In genomic region chr5:7208911-7209310, GRCh38 we compare ENCODE assay signal across 18 cellular contexts.
A peak's percentile ranks its signal among the peaks of the same experiment; 100 is the strongest.
DNase-seq lines count a peak whose midpoint lies in the region; ATAC-seq, FAIRE-seq and TF ChIP-seq lines count a peak whose summit lies in the region.
"Had no signal": no experiment of that assay in that cellular context is flagged by ENCODE, and none has a peak within 500 bp of the region (broad histone marks: within the 10 kb centered on the region; RNA-seq: fewer than 3 reads in every experiment).

No MANE protein-coding gene starts in this region.

- H3K4me3 ChIP-seq in GM23338: no peak overlapping the region
- H3K4me3 ChIP-seq in K562: no peak overlapping the region
- no peak overlapping the region for H3K4me3 ChIP-seq in psoas muscle
- H3K4me3 ChIP-seq: dorsolateral prefrontal cortex, esophagus muscularis mucosa had no signal

- in situ Hi-C loops in K562 (cut with MboI): no loop called here

- no peaks in the 10 kb centered on the region for H3K36me3 Mint-ChIP-seq in GM23338 (ENCODE audit: low read depth)
- H3K36me3 Mint-ChIP-seq: activated naive CD4-positive, alpha-beta T cell treated with anti-CD3 and anti-CD28 coated beads, Interleukin-2, amount 50 U/mL, for 24 hours; natural killer cell treated with Interleukin-12 subunit alpha and Interleukin-12 subunit beta and Interleukin-15 and Interleukin-18, amount 100 ng/mL, for 72 hours had no signal

- intact Hi-C loops in K562 (cut with micrococcal nuclease) (no loop called here), psoas muscle (cut with DNase I) (no loop called here)

- peak overlapping the region; percentile 91 for H2AFZ ChIP-seq in GM23338
- H2AFZ ChIP-seq in K562 (ENCODE audit: low read depth, low read length): no peak overlapping the region

- H3K9me3 ChIP-seq in K562 (replicated peaks; ENCODE audit: control insufficient read depth, insufficient read depth, low read depth, low read length): no peaks in the 10 kb centered on the region
- H3K9me3 ChIP-seq in psoas muscle: no peaks in the 10 kb centered on the region
- H3K9me3 ChIP-seq: esophagus muscularis mucosa had no signal

- H3K27ac ChIP-seq in GM23338 (ENCODE audit: low read depth) (no peak overlapping the region), K562 (ENCODE audit: extremely low read depth, low read depth, low read length) (no peak overlapping the region), psoas muscle (no peak overlapping the region)

- no peaks in the 10 kb centered on the region for H3K9me1 ChIP-seq in K562 (ENCODE audit: control insufficient read depth, insufficient read depth, low read length)

- POLR2A ChIA-PET in K562 (lab: Yijun Ruan, JAX): no interaction called here

- no peak overlapping the region for H3K27ac Mint-ChIP-seq in GM23338
- H3K27ac Mint-ChIP-seq: activated CD4-positive, alpha-beta T cell treated with anti-CD3 and anti-CD28 coated beads, Interleukin-2, amount 10 ng/mL, durations not matched to agents 24 days and 14 days; activated naive CD4-positive, alpha-beta T cell treated with anti-CD3 and anti-CD28 coated beads, Interleukin-2, amount 50 U/mL, for 24 hours; natural killer cell treated with Interleukin-12 subunit alpha and Interleukin-12 subunit beta and Interleukin-15 and Interleukin-18, amount 100 ng/mL, for 72 hours had no signal

- H3K4me1 ChIP-seq in GM23338 (ENCODE audit: insufficient read depth) (no peaks in the 10 kb centered on the region), K562 (replicated peaks in 1 of 2; ENCODE audit: control insufficient read depth in 2 of 2, insufficient read depth in 2 of 2, low read length in 2 of 2) (no peaks in the 10 kb centered on the region), psoas muscle (no peaks in the 10 kb centered on the region)

- no peaks in the 10 kb centered on the region for H3K36me3 ChIP-seq in GM23338 (ENCODE audit: insufficient read depth)
- no peaks in the 10 kb centered on the region for H3K36me3 ChIP-seq in K562 (ENCODE audit: control insufficient read depth, insufficient read depth, low read length)
- H3K36me3 ChIP-seq in psoas muscle (ENCODE audit: insufficient read depth in 1 of 2, low read depth in 1 of 2): no peaks in the 10 kb centered on the region
- H3K36me3 ChIP-seq: esophagus muscularis mucosa had no signal

- H3K9ac ChIP-seq in K562 (ENCODE audit: insufficient read depth in 1 of 2, low read depth in 2 of 2, low read length in 2 of 2): no peak overlapping the region

- BruUV-seq in K562 (replicated peaks; lab: Mats Ljungman, UMichigan): no TSS peak

- H3K4me2 ChIP-seq in GM23338 (no peak overlapping the region), K562 (ENCODE audit: insufficient read depth, low read length) (no peak overlapping the region)

- peaks cover 4% of the 10 kb centered on the region for H3K27me3 Mint-ChIP-seq in GM23338 (ENCODE audit: insufficient read depth, low read depth, poor library complexity)
- H3K27me3 Mint-ChIP-seq: activated CD4-positive, alpha-beta T cell treated with anti-CD3 and anti-CD28 coated beads, Interleukin-2, amount 10 ng/mL, durations not matched to agents 24 days and 14 days; activated naive CD4-positive, alpha-beta T cell treated with anti-CD3 and anti-CD28 coated beads, Interleukin-2, amount 50 U/mL, for 24 hours; natural killer cell treated with Interleukin-12 subunit alpha and Interleukin-12 subunit beta and Interleukin-15 and Interleukin-18, amount 100 ng/mL, for 72 hours had no signal

- DNase-seq in GM23338 (ENCODE audit: low spot score) (no peak), NCI-H2029 treated with DMSO at 0.1 percent for 48 hours (lab: John Stamatoyannopoulos, UW) (peak; percentile 86), K562 (ENCODE audit: extremely low read depth in 1 of 4, low spot score in 3 of 4) (no peak), psoas muscle (peak; percentile 61 to 73), erythroblast (lab: John Stamatoyannopoulos, UW) (no peak)
- DNase-seq in effector CD4-positive, alpha-beta T cell: no peak
- DNase-seq: activated CD4-positive, alpha-beta T cell treated with anti-CD3 and anti-CD28 coated beads, Interleukin-2, amount 10 ng/mL, durations not matched to agents 24 days and 14 days; activated T-cell treated with anti-CD3 and anti-CD28 coated beads for 4 hours; COR-L47; dorsolateral prefrontal cortex; glutamatergic neuron had no signal

- H3K79me2 ChIP-seq in GM23338 (replicated peaks; ENCODE audit: insufficient read depth) (no peaks in the 10 kb centered on the region), K562 (ENCODE audit: control insufficient read depth, insufficient read depth, low read length) (no peaks in the 10 kb centered on the region)

- CTCF ChIA-PET in K562 (lab: Yijun Ruan, JAX; ENCODE audit: low intra/inter-chr PET ratio): no interaction called here

- 0 out of 2 replicates have a peak, but pooled peaks cover 5% of the 10 kb centered on the region for H3K9me2 ChIP-seq in GM23338 (ENCODE audit: insufficient read depth)

- ATAC-seq in GM23338 (no peak), K562 (no peak), psoas muscle (peak in 2 of 4 donors; percentile 42 to 44), GM19455 (IDR thresholded peaks at IDR 0.05; ENCODE audit: unreplicated experiment) (no peak), GM21423 (IDR thresholded peaks at IDR 0.05; ENCODE audit: unreplicated experiment) (no peak)

- TF ChIP-seq POLR2A in K562 (conservative IDR thresholded peaks at IDR 0.05) (no peak), erythroblast (IDR thresholded peaks at IDR 0.05; ENCODE audit: low read length) (no peak)

- no peaks in the 10 kb centered on the region for H3F3A ChIP-seq in GM23338 (replicated peaks; ENCODE audit: low read depth)

- no peaks in the 10 kb centered on the region for H3K4me1 Mint-ChIP-seq in GM23338
- H3K4me1 Mint-ChIP-seq: activated CD4-positive, alpha-beta T cell treated with anti-CD3 and anti-CD28 coated beads, Interleukin-2, amount 10 ng/mL, durations not matched to agents 24 days and 14 days; activated naive CD4-positive, alpha-beta T cell treated with anti-CD3 and anti-CD28 coated beads, Interleukin-2, amount 50 U/mL, for 24 hours had no signal

- WGBS in K562 (ENCODE audit: insufficient coverage, low coverage, missing lambda C conversion rate): 1% methylated on average over 5 of the region's 5 CpGs
- 18 to 29% (median 27%) methylated on average over 5 of the region's 5 CpGs for WGBS in psoas muscle, 3 donors

- H3K27me3 ChIP-seq in GM23338 (ENCODE audit: insufficient read depth): no peaks in the 10 kb centered on the region
- no peaks in the 10 kb centered on the region; a peak in 1 of 5 replicates for H3K27me3 ChIP-seq in K562 (ENCODE audit: control insufficient read depth in 2 of 2, insufficient read depth in 2 of 2, low read length in 2 of 2)
- H3K27me3 ChIP-seq in psoas muscle (ENCODE audit: insufficient read depth in 3 of 3, low read length in 2 of 3): peaks cover 0 to 3% (median 0%) of the 10 kb centered on the region in 3 donors
- H3K27me3 ChIP-seq: dorsolateral prefrontal cortex, esophagus muscularis mucosa had no signal

- no peak for TF ChIP-seq RAD21 in K562 (CRISPR knock-in tag; conservative IDR thresholded peaks at IDR 0.05 in 1 of 2, IDR thresholded peaks at IDR 0.05 in 1 of 2)

- no peaks in the 10 kb centered on the region; the same call in 2 of the 3 replicates for H3K9me3 Mint-ChIP-seq in GM23338
- H3K9me3 Mint-ChIP-seq: activated naive CD4-positive, alpha-beta T cell treated with anti-CD3 and anti-CD28 coated beads, Interleukin-2, amount 50 U/mL, for 24 hours had no signal

- no peak for TF ChIP-seq EP300 in K562 (IDR thresholded peaks at IDR 0.05; ENCODE audit: low read length)

- TF ChIP-seq CTCF in GM23338 (conservative IDR thresholded peaks at IDR 0.05; ENCODE audit: low read depth in 2 of 2): no peak
- no peak for TF ChIP-seq CTCF in K562 (IDR thresholded peaks at IDR 0.05 in 2 of 3, conservative IDR thresholded peaks at IDR 0.05 in 1 of 3; ENCODE audit: insufficient read depth in 2 of 3, low read depth in 1 of 3, low read length in 3 of 3)
- no peak for TF ChIP-seq CTCF in psoas muscle (IDR thresholded peaks at IDR 0.05)

- peak; percentile 6 for FAIRE-seq in K562 (lab: Jason Lieb, UNC)
- FAIRE-seq: G401.6, GM12891 had no signal

- no peak overlapping the region for H3K4me3 Mint-ChIP-seq in GM23338
- H3K4me3 Mint-ChIP-seq: activated CD4-positive, alpha-beta T cell treated with anti-CD3 and anti-CD28 coated beads, Interleukin-2, amount 10 ng/mL, durations not matched to agents 24 days and 14 days; activated naive CD4-positive, alpha-beta T cell treated with anti-CD3 and anti-CD28 coated beads, Interleukin-2, amount 50 U/mL, for 24 hours; natural killer cell treated with Interleukin-12 subunit alpha and Interleukin-12 subunit beta and Interleukin-15 and Interleukin-18, amount 100 ng/mL, for 72 hours had no signal

- H4K20me1 ChIP-seq in GM23338 (replicated peaks; ENCODE audit: insufficient read depth): no peaks in the 10 kb centered on the region
- no peaks in the 10 kb centered on the region for H4K20me1 ChIP-seq in K562 (replicated peaks; ENCODE audit: control insufficient read depth, insufficient read depth, low read length)

TF ChIP-seq in GM23338, 12 proteins besides CTCF, POLR2A, EP300 and RAD21 (continues in another document):
- no peak for TF ChIP-seq ZNF114 (CRISPR knock-in tag; IDR thresholded peaks at IDR 0.05)
- TF ChIP-seq CREB1 (CRISPR knock-in tag; IDR thresholded peaks at IDR 0.05; ENCODE audit: low read depth): no peak
- no peak for TF ChIP-seq JUNB (IDR thresholded peaks at IDR 0.05; ENCODE audit: unreplicated experiment)
- no peak for TF ChIP-seq ZNF331 (CRISPR knock-in tag; IDR thresholded peaks at IDR 0.05; ENCODE audit: low read depth)
- no peak for TF ChIP-seq POLR2AphosphoS5 (IDR thresholded peaks at IDR 0.05; ENCODE audit: low read depth)

TF ChIP-seq in K562, 482 proteins besides CTCF, POLR2A, EP300 and RAD21:
- no peak for TF ChIP-seq ZNF780A (CRISPR knock-in tag; IDR thresholded peaks at IDR 0.05)
- no peak for TF ChIP-seq CBFA2T2 (conservative IDR thresholded peaks at IDR 0.05)
- no peak for TF ChIP-seq EWSR1 (IDR thresholded peaks at IDR 0.05; ENCODE audit: borderline replicate concordance, low read depth, partially characterized antibody)
- TF ChIP-seq ZNF134 (CRISPR knock-in tag; conservative IDR thresholded peaks at IDR 0.05): no peak

Comparison
In these comparisons a context has a peak if more than half of its experiments do, and no peak if none do; other contexts are left out.
1. DNase-seq: peak in NCI-H2029 treated with DMSO at 0.1 percent for 48 hours (single experiment) and psoas muscle (2 of 2); none in GM23338 (single experiment), K562 (0 of 4), erythroblast (0 of 2) and effector CD4-positive, alpha-beta T cell (single experiment).